26 cellular contexts compared by ENCODE assay signal in genomic region chr5:138930371-138931097, GRCh38. TPM values are rescaled to one million over a fixed set of nuclear protein-coding genes. Genes with fewer than 3 reads are reported as not detected.
DNase-seq lines count a peak whose midpoint lies in the region; ATAC-seq and TF ChIP-seq lines count a peak whose summit lies in the region.
"Had no signal": no experiment of that assay in that cellular context is flagged by ENCODE, and none has a peak within 500 bp of the region (broad histone marks: within the 10 kb centered on the region; RNA-seq: fewer than 3 reads in every experiment).

No MANE protein-coding gene starts in this region.

- no peaks in the 10 kb centered on the region for H3K27me3 Mint-ChIP-seq in MCF 10A (ENCODE audit: insufficient read depth, unreplicated experiment)
- H3K27me3 Mint-ChIP-seq in activated T-cell treated with anti-CD3 and anti-CD28 coated beads, Interleukin-2, amount 50 U/mL, for 72 hours (ENCODE audit: low read depth), result no peaks in the 10 kb centered on the region
- no peaks in the 10 kb centered on the region for H3K27me3 Mint-ChIP-seq in stimulated activated memory B cell treated with anti-CD40 and anti-IgM and Interleukin-4, amounts not matched to agents 10 μg/mL and 1 μg/mL and 100 μg/mL, for 72 hours
- H3K27me3 Mint-ChIP-seq: B cell; CD8-positive, alpha-beta memory T cell had no signal

- no peaks in the 10 kb centered on the region for H3K9me3 Mint-ChIP-seq in MCF 10A (ENCODE audit: unreplicated experiment)
- H3K9me3 Mint-ChIP-seq in activated T-cell treated with anti-CD3 and anti-CD28 coated beads, Interleukin-2, amount 50 U/mL, for 72 hours, result no peaks in the 10 kb centered on the region
- no peaks in the 10 kb centered on the region for H3K9me3 Mint-ChIP-seq in stimulated activated memory B cell treated with anti-CD40 and anti-IgM and Interleukin-4, amounts not matched to agents 10 μg/mL and 1 μg/mL and 100 μg/mL, for 72 hours
- H3K9me3 Mint-ChIP-seq: CD8-positive, alpha-beta memory T cell had no signal

- peaks cover 40% of the 10 kb centered on the region for H3K36me3 ChIP-seq in mammary epithelial cell (ENCODE audit: insufficient read depth, low read length)
- H3K36me3 ChIP-seq in osteoblast (ENCODE audit: insufficient read depth, low read length), result peaks cover 91% of the 10 kb centered on the region
- peaks cover 15 to 95% (median 90%) of the 10 kb centered on the region in 5 donors for H3K36me3 ChIP-seq in subcutaneous abdominal adipose tissue (ENCODE audit: control insufficient read depth in 5 of 5, insufficient read depth in 5 of 5, low read length in 5 of 5)

- POLR2A ChIA-PET in MCF 10A (lab: Yijun Ruan, JAX), result interaction anchor here (1.5 kb wide), 1 partner anchor 10 kb away, joined by 4 read pairs; no protein-coding TSS in a partner anchor

- peaks cover 18% of the 10 kb centered on the region for H3K79me2 ChIP-seq in mammary epithelial cell (ENCODE audit: insufficient read depth, low read length)
- H3K79me2 ChIP-seq in osteoblast (ENCODE audit: insufficient read depth, low read length), result peaks cover 22% of the 10 kb centered on the region

- H4K20me1 ChIP-seq in mammary epithelial cell (ENCODE audit: insufficient read depth, low read length), result no peaks in the 10 kb centered on the region
- H4K20me1 ChIP-seq in osteoblast (ENCODE audit: insufficient read depth, low read length), result peaks cover 13% of the 10 kb centered on the region

- intact Hi-C loops in MCF 10A (cut with micrococcal nuclease), result no loop called here
- intact Hi-C loops in mammary epithelial cell (cut with micrococcal nuclease), result loop anchor here (5.0 to 10.0 kb wide), 2 partner anchors 286 to 332 kb away; no protein-coding TSS in a partner anchor

- H3K27ac ChIP-seq in mammary epithelial cell (ENCODE audit: insufficient read depth, low read depth, low read length), result no peak overlapping the region
- peak overlapping the region; percentile 7 for H3K27ac ChIP-seq in caudate nucleus (ENCODE audit: low read depth, low read length)
- no peak overlapping the region for H3K27ac ChIP-seq in osteoblast (ENCODE audit: low read depth, low read length)
- H3K27ac ChIP-seq in subcutaneous abdominal adipose tissue (ENCODE audit: low read depth, low read length), result peak overlapping the region; percentile 51
- H3K27ac ChIP-seq: 22Rv1, C4-2B, SJCRH30 had no signal

- DNase-seq in MCF 10A (ENCODE audit: unreplicated experiment), result no peak
- DNase-seq in mammary epithelial cell, result no peak
- DNase-seq in caudate nucleus (lab: John Stamatoyannopoulos, UW), result no peak
- peak; percentile 58 for DNase-seq in osteoblast (ENCODE audit: insufficient read length, low spot score, missing footprints)
- DNase-seq in activated T-cell treated with anti-CD3 and anti-CD28 coated beads, Interleukin-2, amount 50 U/mL, for 72 hours, result no peak
- no peak for DNase-seq in stimulated activated naive CD4-positive, alpha-beta T cell treated with Interleukin-2 at 50 U/mL for 16 hours (lab: John Stamatoyannopoulos, UW)
- DNase-seq: CD8-positive, alpha-beta memory T cell; DND-41; Karpas-422; MV-4-11; NCI-H1105 treated with DMSO at 0.1 percent for 48 hours; NCI-H146; NCI-H1930; NCI-H2107; NCI-H446; NCI-H524 treated with DMSO at 0.1 percent for 48 hours; NCI-H774; SJCRH30 had no signal

- H3K27ac Mint-ChIP-seq in MCF 10A (ENCODE audit: low read depth, unreplicated experiment), result peak overlapping the region; percentile 20
- no peak overlapping the region for H3K27ac Mint-ChIP-seq in activated T-cell treated with anti-CD3 and anti-CD28 coated beads, Interleukin-2, amount 50 U/mL, for 72 hours
- H3K27ac Mint-ChIP-seq in stimulated activated memory B cell treated with anti-CD40 and anti-IgM and Interleukin-4, amounts not matched to agents 10 μg/mL and 1 μg/mL and 100 μg/mL, for 72 hours, result no peak overlapping the region

- H3K9ac ChIP-seq in mammary epithelial cell (ENCODE audit: insufficient read depth, low read length) (no peak overlapping the region), subcutaneous abdominal adipose tissue (ENCODE audit: low read length in 5 of 5) (no peak overlapping the region)

- H3K4me2 ChIP-seq in mammary epithelial cell (ENCODE audit: insufficient read depth, low read depth, low read length), result no peak overlapping the region
- no peak overlapping the region for H3K4me2 ChIP-seq in osteoblast (ENCODE audit: insufficient read depth, low read length)

- CTCF ChIA-PET in MCF 10A (lab: Yijun Ruan, JAX), result interaction anchor here (0.7 to 1.4 kb wide), 3 partner anchors 292 to 798 kb away, joined by 3 to 10 read pairs (median 4); no protein-coding TSS in a partner anchor
- CTCF ChIA-PET in mammary epithelial cell (lab: Charles Lee; ENCODE audit: low non-redundant PET), result no interaction called here

- no peaks in the 10 kb centered on the region for H3K27me3 ChIP-seq in mammary epithelial cell (ENCODE audit: insufficient read depth, low read length)
- H3K27me3 ChIP-seq in osteoblast (ENCODE audit: insufficient read depth, low read length), result no peaks in the 10 kb centered on the region
- no peaks in the 10 kb centered on the region for H3K27me3 ChIP-seq in subcutaneous abdominal adipose tissue (ENCODE audit: control insufficient read depth in 5 of 5, insufficient read depth in 4 of 5, low read length in 5 of 5)
- H3K27me3 ChIP-seq: SJCRH30 had no signal

- no peak overlapping the region for H3K4me3 Mint-ChIP-seq in MCF 10A (ENCODE audit: unreplicated experiment)
- no peak overlapping the region for H3K4me3 Mint-ChIP-seq in activated T-cell treated with anti-CD3 and anti-CD28 coated beads, Interleukin-2, amount 50 U/mL, for 72 hours
- no peak overlapping the region for H3K4me3 Mint-ChIP-seq in stimulated activated memory B cell treated with anti-CD40 and anti-IgM and Interleukin-4, amounts not matched to agents 10 μg/mL and 1 μg/mL and 100 μg/mL, for 72 hours
- H3K4me3 Mint-ChIP-seq: B cell; CD8-positive, alpha-beta memory T cell had no signal

- 69% methylated on average over 9 of the region's 10 CpGs for WGBS in mammary epithelial cell (ENCODE audit: low coverage, missing lambda C conversion rate)

- no peaks in the 10 kb centered on the region for H3K4me1 ChIP-seq in mammary epithelial cell (ENCODE audit: insufficient read depth, low read length)
- H3K4me1 ChIP-seq in osteoblast (ENCODE audit: insufficient read depth, low read length), result no peaks in the 10 kb centered on the region
- peaks cover 3 to 17% (median 13%) of the 10 kb centered on the region in 5 donors for H3K4me1 ChIP-seq in subcutaneous abdominal adipose tissue (ENCODE audit: control insufficient read depth in 5 of 5, insufficient read depth in 5 of 5, low read length in 5 of 5)
- H3K4me1 ChIP-seq: SJCRH30 had no signal

- no peak for ATAC-seq in activated T-cell treated with anti-CD3 and anti-CD28 coated beads, Interleukin-2, amount 50 U/mL, for 72 hours (replicated peaks in 1 of 2)
- ATAC-seq in stimulated activated memory B cell treated with anti-CD40 and anti-IgM and Interleukin-4, amounts not matched to agents 10 μg/mL and 1 μg/mL and 100 μg/mL, for 72 hours, result no peak
- ATAC-seq: HCT116 had no signal

- BruUV-seq in MCF 10A (replicated peaks; lab: Mats Ljungman, UMichigan), result no TSS peak
- BruUV-seq in mammary epithelial cell (replicated peaks; lab: Mats Ljungman, UMichigan), result no TSS peak

- TF ChIP-seq CTCF in MCF 10A (IDR thresholded peaks at IDR 0.05; ENCODE audit: unreplicated experiment) (no peak), mammary epithelial cell (conservative IDR thresholded peaks at IDR 0.05 in 1 of 2, IDR thresholded peaks at IDR 0.05 in 1 of 2; ENCODE audit: extremely low read depth in 1 of 2, insufficient read depth in 1 of 2, low read depth in 1 of 2, low read length in 2 of 2) (no peak), osteoblast (IDR thresholded peaks at IDR 0.05; ENCODE audit: extremely low read depth, low read depth, low read length) (no peak)

- in situ Hi-C loops in mammary epithelial cell (cut with MboI; ENCODE audit: low sequenced_read_pairs in 2 of 2), result no loop called here

- H3K36me3 Mint-ChIP-seq in MCF 10A (ENCODE audit: insufficient read depth, unreplicated experiment), result peaks cover 98% of the 10 kb centered on the region
- H3K36me3 Mint-ChIP-seq in activated T-cell treated with anti-CD3 and anti-CD28 coated beads, Interleukin-2, amount 50 U/mL, for 72 hours (ENCODE audit: insufficient read depth in 2 of 2), result peaks cover 0 to 1% of the 10 kb centered on the region in 2 donors
- H3K36me3 Mint-ChIP-seq in stimulated activated memory B cell treated with anti-CD40 and anti-IgM and Interleukin-4, amounts not matched to agents 10 μg/mL and 1 μg/mL and 100 μg/mL, for 72 hours, result peaks cover 87% of the 10 kb centered on the region

- H3K4me3 ChIP-seq in mammary epithelial cell (replicated peaks in 1 of 3; ENCODE audit: insufficient read depth in 1 of 3, low read depth in 2 of 3, low read length in 3 of 3) (no peak overlapping the region), osteoblast (ENCODE audit: insufficient read depth, low read length) (no peak overlapping the region), subcutaneous abdominal adipose tissue (ENCODE audit: low read depth in 1 of 5, low read length in 5 of 5) (no peak overlapping the region)
- H3K4me3 ChIP-seq: SJCRH30 had no signal

- dilution Hi-C loops in mammary epithelial cell (cut with HindIII; ENCODE audit: low sequenced_read_pairs), result loop anchor here (5.0 kb wide), 1 partner anchor 33 kb away; no protein-coding TSS in a partner anchor

- no peaks in the 10 kb centered on the region for H3K4me1 Mint-ChIP-seq in MCF 10A (ENCODE audit: insufficient read depth, unreplicated experiment)
- H3K4me1 Mint-ChIP-seq in activated T-cell treated with anti-CD3 and anti-CD28 coated beads, Interleukin-2, amount 50 U/mL, for 72 hours (ENCODE audit: low read depth), result no peaks in the 10 kb centered on the region
- no peaks in the 10 kb centered on the region for H3K4me1 Mint-ChIP-seq in stimulated activated memory B cell treated with anti-CD40 and anti-IgM and Interleukin-4, amounts not matched to agents 10 μg/mL and 1 μg/mL and 100 μg/mL, for 72 hours
- H3K4me1 Mint-ChIP-seq: B cell; CD8-positive, alpha-beta memory T cell had no signal

- no peak overlapping the region for H2AFZ ChIP-seq in mammary epithelial cell (ENCODE audit: low read depth, low read length)
- H2AFZ ChIP-seq in osteoblast (ENCODE audit: low read length), result no peak overlapping the region

- H3K9me3 ChIP-seq in mammary epithelial cell (replicated peaks; ENCODE audit: insufficient read depth, low read length) (no peaks in the 10 kb centered on the region), osteoblast (ENCODE audit: low read depth, low read length) (no peaks in the 10 kb centered on the region), subcutaneous abdominal adipose tissue (ENCODE audit: control insufficient read depth in 5 of 5, low read length in 5 of 5) (no peaks in the 10 kb centered on the region)
- H3K9me3 ChIP-seq: SJCRH30 had no signal

RNA-seq across cellular contexts. Expression of gene LRRTM2, which starts 55.4 kb away (rescaled TPM):
- total RNA-seq in MCF 10A (2022) (not detected in 2 replicates), mammary epithelial cell (1 to 10 TPM; 1.1 to 1.2 TPM), osteoblast (under 0.01 and 0.88 TPM in 2 replicates)
- 0.76 TPM for polyA plus RNA-seq in mammary epithelial cell
- 0.47 TPM for polyA minus RNA-seq in mammary epithelial cell
- total RNA-seq in activated T-cell treated with anti-CD3 and anti-CD28 coated beads, Interleukin-2, amount 50 U/mL, for 72 hours, result under 1 TPM; 0.23 to 0.29 TPM
- total RNA-seq: B cell; Calu3; CD8-positive, alpha-beta memory T cell; HT-29 had no signal
- polyA plus RNA-seq: CD8-positive, alpha-beta memory T cell had no signal

Comparison
In these comparisons a context has a peak if more than half of its experiments do, and no peak if none do; other contexts are left out.
1. H3K27ac ChIP-seq: peak in caudate nucleus (single experiment) and subcutaneous abdominal adipose tissue (single experiment); none in mammary epithelial cell (single experiment) and osteoblast (single experiment).